In genomic region chr9:124296800-124297552, GRCh38 we compare ENCODE assay signal across 11 cellular contexts. TPM values are rescaled to one million over a fixed set of nuclear protein-coding genes. Genes with fewer than 3 reads are reported as not detected.
DNase-seq lines count a peak whose midpoint lies in the region; ATAC-seq and TF ChIP-seq lines count a peak whose summit lies in the region.
"Had no signal": no experiment of that assay in that cellular context is flagged by ENCODE, and none has a peak within 500 bp of the region (broad histone marks: within the 10 kb centered on the region; RNA-seq: fewer than 3 reads in every experiment).

No MANE protein-coding gene starts in this region.

- H3K36me3 Mint-ChIP-seq in IgD-negative memory B cell (no peaks in the 10 kb centered on the region), brain (no peaks in the 10 kb centered on the region)

- TF ChIP-seq CTCF in brain (conservative IDR thresholded peaks at IDR 0.05) = no peak
- TF ChIP-seq CTCF in thoracic aorta (IDR thresholded peaks at IDR 0.05) = no peak

- H3K27ac Mint-ChIP-seq in IgD-negative memory B cell (peak overlapping the region in 2 of 3 donors; percentile 47 to 89), brain (peak overlapping the region in 4 of 5 experiments; percentile 11 to 60 (median 40))
- H3K27ac Mint-ChIP-seq: activated CD8-positive, alpha-beta T cell treated with anti-CD3 and anti-CD28 coated beads for 36 hours; stimulated activated naive CD8-positive, alpha-beta T cell treated with anti-CD3 and anti-CD28 coated beads, Interleukin-15, Interleukin-2, amounts not matched to agents 100 ng/mL and 50 ng/mL, for 24 hours had no signal

- no peaks in the 10 kb centered on the region for H3K9me3 Mint-ChIP-seq in IgD-negative memory B cell
- H3K9me3 Mint-ChIP-seq in brain = no peaks in the 10 kb centered on the region
- H3K9me3 Mint-ChIP-seq: activated CD8-positive, alpha-beta T cell treated with anti-CD3 and anti-CD28 coated beads for 36 hours; stimulated activated naive CD8-positive, alpha-beta T cell treated with anti-CD3 and anti-CD28 coated beads, Interleukin-15, Interleukin-2, amounts not matched to agents 100 ng/mL and 50 ng/mL, for 24 hours had no signal

- peak overlapping the region; percentile 90 for H2BK120ac ChIP-seq in mesenchymal stem cell (ENCODE audit: low read depth, low read length)

- peak overlapping the region in 3 of 4 donors; percentile 29 to 55 (median 54) for H3K4me3 Mint-ChIP-seq in IgD-negative memory B cell
- H3K4me3 Mint-ChIP-seq in brain = no peak overlapping the region
- H3K4me3 Mint-ChIP-seq: activated CD8-positive, alpha-beta T cell treated with anti-CD3 and anti-CD28 coated beads for 36 hours; stimulated activated naive CD8-positive, alpha-beta T cell treated with anti-CD3 and anti-CD28 coated beads, Interleukin-15, Interleukin-2, amounts not matched to agents 100 ng/mL and 50 ng/mL, for 24 hours had no signal

- DNase-seq in mesenchymal stem cell = no peak
- no peak for DNase-seq in thoracic aorta (ENCODE audit: low spot score)
- DNase-seq in AG20443 (ENCODE audit: low spot score) = no peak
- DNase-seq: activated CD8-positive, alpha-beta T cell treated with anti-CD3 and anti-CD28 coated beads for 36 hours; GF-D8; NCI-H1092 treated with DMSO at 0.1 percent for 48 hours had no signal

- peak overlapping the region; percentile 82 for H4K8ac ChIP-seq in mesenchymal stem cell (ENCODE audit: low read length)

- H3K36me3 ChIP-seq in mesenchymal stem cell (ENCODE audit: control insufficient read depth in 1 of 2, insufficient read depth in 2 of 2, low read depth in 1 of 2, low read length in 2 of 2) (peaks cover 50 to 54% of the 10 kb centered on the region in 2 experiments), thoracic aorta (no peaks in the 10 kb centered on the region)

- H3K27me3 Mint-ChIP-seq in IgD-negative memory B cell (no peaks in the 10 kb centered on the region), brain (no peaks in the 10 kb centered on the region)
- H3K27me3 Mint-ChIP-seq: stimulated activated naive CD8-positive, alpha-beta T cell treated with anti-CD3 and anti-CD28 coated beads, Interleukin-15, Interleukin-2, amounts not matched to agents 100 ng/mL and 50 ng/mL, for 24 hours had no signal

- H3K14ac ChIP-seq in mesenchymal stem cell (ENCODE audit: low read length in 2 of 2) = peak overlapping the region in 1 of 2 experiments; percentile 7

- H3K27ac ChIP-seq in mesenchymal stem cell (ENCODE audit: low read length, poor library complexity, severe bottlenecking) = peak overlapping the region; percentile 92
- no peak overlapping the region for H3K27ac ChIP-seq in thoracic aorta

- peaks cover 5% of the 10 kb centered on the region for H3K79me1 ChIP-seq in mesenchymal stem cell (replicated peaks; ENCODE audit: low read length, poor library complexity, severe bottlenecking)

- H3K4me1 Mint-ChIP-seq in IgD-negative memory B cell (peaks cover 45 to 64% (median 47%) of the 10 kb centered on the region in 3 donors), brain (peaks cover 58% of the 10 kb centered on the region)

- H3K23ac ChIP-seq in mesenchymal stem cell (ENCODE audit: low read length in 2 of 2) = peak overlapping the region in 1 of 2 experiments; percentile 0

- H3K4me3 ChIP-seq in mesenchymal stem cell (ENCODE audit: insufficient read depth in 1 of 2, low read depth in 1 of 2, low read length in 2 of 2) (peak overlapping the region in 1 of 2 experiments; percentile 1), thoracic aorta (peak overlapping the region; percentile 30)

- peak overlapping the region; percentile 61 to 71 for H3K4ac ChIP-seq in mesenchymal stem cell (ENCODE audit: low read depth in 1 of 2, low read length in 2 of 2)

- peak overlapping the region; percentile 56 to 98 for H3K18ac ChIP-seq in mesenchymal stem cell (ENCODE audit: low read depth in 1 of 2, low read length in 2 of 2)

- peak overlapping the region; percentile 67 for H2AK5ac ChIP-seq in mesenchymal stem cell (ENCODE audit: low read length, severe bottlenecking)

- no peak for ATAC-seq in thoracic aorta (ENCODE audit: insufficient number of reproducible peaks, low FRiP score, low read depth)
- ATAC-seq in HG03439 (IDR thresholded peaks at IDR 0.05; ENCODE audit: unreplicated experiment) = no peak
- no peak for ATAC-seq in HG02840 (IDR thresholded peaks at IDR 0.05; ENCODE audit: low FRiP score, unreplicated experiment)
- ATAC-seq: activated CD8-positive, alpha-beta T cell treated with anti-CD3 and anti-CD28 coated beads for 36 hours had no signal

- WGBS in mesenchymal stem cell = 82% methylated on average over 14 of the region's 14 CpGs

- peak overlapping the region; percentile 85 for H2BK5ac ChIP-seq in mesenchymal stem cell (ENCODE audit: low read depth, low read length, poor library complexity, severe bottlenecking)

- H3K27me3 ChIP-seq in mesenchymal stem cell (ENCODE audit: control insufficient read depth in 1 of 2, insufficient read depth in 1 of 2, low read length in 2 of 2) (no peaks in the 10 kb centered on the region), thoracic aorta (replicated peaks; ENCODE audit: insufficient read depth) (no peaks in the 10 kb centered on the region)

- no peak overlapping the region for H2BK15ac ChIP-seq in mesenchymal stem cell (ENCODE audit: low read depth, poor library complexity, severe bottlenecking)

- no peak overlapping the region for H3K4me2 ChIP-seq in mesenchymal stem cell (ENCODE audit: low read length, poor library complexity, severe bottlenecking)

- no peak overlapping the region for H2AFZ ChIP-seq in mesenchymal stem cell (ENCODE audit: low read depth, low read length)

- peak overlapping the region; percentile 25 to 76 for H2BK12ac ChIP-seq in mesenchymal stem cell (ENCODE audit: low read length in 2 of 2)

- H4K91ac ChIP-seq in mesenchymal stem cell (ENCODE audit: low read length) = peak overlapping the region; percentile 98

- H3K9ac ChIP-seq in mesenchymal stem cell (ENCODE audit: low read length) = peak overlapping the region; percentile 61

- H3K9me3 ChIP-seq in mesenchymal stem cell (ENCODE audit: control insufficient read depth, low read length) (no peaks in the 10 kb centered on the region), thoracic aorta (no peaks in the 10 kb centered on the region)

- H3K4me1 ChIP-seq in mesenchymal stem cell (ENCODE audit: control insufficient read depth, insufficient read depth, low read depth, low read length) = peaks cover 87% of the 10 kb centered on the region
- peaks cover 29 to 64% of the 10 kb centered on the region in 2 donors for H3K4me1 ChIP-seq in thoracic aorta (ENCODE audit: control insufficient read depth in 1 of 2, low read depth in 2 of 2)

RNA-seq across cellular contexts. Expression of gene NEK6, which starts 39.2 kb away (rescaled TPM):
- polyA plus RNA-seq in IgD-negative memory B cell (76.2 TPM), brain (ENCODE audit: insufficient read depth, low read depth, low replicate concordance) (43.2 TPM)
- polyA plus RNA-seq in mesenchymal stem cell (2013, experiment 1 of 2) = 99.8 TPM
- 97.5 TPM for polyA plus RNA-seq in mesenchymal stem cell (2013, experiment 2 of 2)
- 10 to 100 TPM; 24.0 to 43.6 TPM for total RNA-seq in thoracic aorta

Comparison
In these comparisons a context has a peak if more than half of its experiments do, and no peak if none do; other contexts are left out.
1. H3K4me3 Mint-ChIP-seq: peak in IgD-negative memory B cell (3 of 4); none in brain (0 of 5).